In the genomic region with DNA sequence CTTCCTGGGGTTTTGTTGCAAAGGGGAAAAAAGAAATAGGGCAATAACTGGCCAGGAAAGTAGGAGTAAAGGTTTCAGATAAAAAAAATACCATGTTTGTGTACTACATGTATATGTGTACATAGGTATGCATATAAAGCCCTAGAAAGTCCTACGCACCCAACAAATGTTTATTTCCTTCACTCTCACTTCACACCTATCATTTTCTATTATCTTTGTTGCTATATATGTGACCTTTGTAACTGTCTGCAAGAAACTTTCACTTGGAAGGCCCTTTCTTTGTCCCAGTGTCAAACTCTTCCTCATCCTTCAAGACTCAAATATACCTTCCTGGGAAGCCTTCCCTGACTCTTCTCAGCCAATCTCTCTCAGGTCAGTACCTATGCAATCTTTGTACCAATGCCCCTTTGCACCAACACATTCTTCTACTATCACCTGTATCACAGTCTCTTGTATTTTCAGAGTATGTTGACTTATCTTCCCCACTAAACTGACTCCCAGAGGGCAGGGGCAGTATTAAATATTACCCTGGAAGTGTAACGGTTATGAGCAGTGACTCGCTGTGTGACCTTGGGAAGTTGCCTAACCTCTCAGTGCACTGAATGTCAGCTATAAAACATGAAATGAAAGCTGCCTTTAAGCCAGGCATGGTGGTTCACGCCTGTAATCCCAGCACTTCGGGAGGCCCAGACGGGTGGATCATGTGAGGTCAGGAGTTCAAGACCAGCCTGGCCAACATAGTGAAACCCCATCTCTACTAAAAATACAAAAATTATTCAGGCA, we compare ENCODE assay signal across 16 cellular contexts.
"Had no signal": no experiment of that assay in that cellular context is flagged by ENCODE, and none has a peak within 500 bp of the region (broad histone marks: within the 10 kb centered on the region; RNA-seq: fewer than 3 reads in every experiment).

No MANE protein-coding gene starts in this region.

- DNase-seq: effector memory CD4-positive, alpha-beta T cell; heart left ventricle; hippocampal formation; naive thymus-derived CD8-positive, alpha-beta T cell; right cardiac atrium; stimulated activated CD4-positive, alpha-beta T cell treated with anti-CD3 and anti-CD28 coated beads, Interleukin-4, amount 100 ng/mL, for 1 hour; stimulated activated CD8-positive, alpha-beta memory T cell treated with anti-CD3 and anti-CD28 coated beads, Interleukin-4, amount 100 ng/mL, for 48 hours; stimulated activated naive CD8-positive, alpha-beta T cell treated with anti-CD3 and anti-CD28 coated beads, Interleukin-15, Interleukin-2, amounts not matched to agents 100 U/mL and 50 U/mL, for 24 hours; thyroid gland; upper lobe of left lung; uterus had no signal

- FAIRE-seq: endometrium, frontal cortex had no signal

- ATAC-seq: esophagus mucosa; naive thymus-derived CD8-positive, alpha-beta T cell; stimulated activated effector memory CD8-positive, alpha-beta T cell treated with anti-CD3 and anti-CD28 coated beads, Interleukin-12 subunit alpha, Interleukin-12 subunit beta, amount 100 ng/mL, for 72 hours; stimulated activated naive CD8-positive, alpha-beta T cell treated with anti-CD3 and anti-CD28 coated beads, Interleukin-15, Interleukin-2, amounts not matched to agents 100 U/mL and 50 U/mL, for 24 hours had no signal

- H3K27me3 ChIP-seq: heart left ventricle, suprapubic skin, thyroid gland, upper lobe of left lung, uterus had no signal

- H3K4me3 ChIP-seq: heart left ventricle, suprapubic skin, thyroid gland, upper lobe of left lung, uterus had no signal

- H3K36me3 ChIP-seq: uterus had no signal

- H3K9me3 ChIP-seq: heart left ventricle, suprapubic skin, thyroid gland, upper lobe of left lung, uterus had no signal

- H3K27ac ChIP-seq: suprapubic skin, uterus had no signal
